Comparison of ENCODE assay signal across 8 cellular contexts in the genomic region with DNA sequence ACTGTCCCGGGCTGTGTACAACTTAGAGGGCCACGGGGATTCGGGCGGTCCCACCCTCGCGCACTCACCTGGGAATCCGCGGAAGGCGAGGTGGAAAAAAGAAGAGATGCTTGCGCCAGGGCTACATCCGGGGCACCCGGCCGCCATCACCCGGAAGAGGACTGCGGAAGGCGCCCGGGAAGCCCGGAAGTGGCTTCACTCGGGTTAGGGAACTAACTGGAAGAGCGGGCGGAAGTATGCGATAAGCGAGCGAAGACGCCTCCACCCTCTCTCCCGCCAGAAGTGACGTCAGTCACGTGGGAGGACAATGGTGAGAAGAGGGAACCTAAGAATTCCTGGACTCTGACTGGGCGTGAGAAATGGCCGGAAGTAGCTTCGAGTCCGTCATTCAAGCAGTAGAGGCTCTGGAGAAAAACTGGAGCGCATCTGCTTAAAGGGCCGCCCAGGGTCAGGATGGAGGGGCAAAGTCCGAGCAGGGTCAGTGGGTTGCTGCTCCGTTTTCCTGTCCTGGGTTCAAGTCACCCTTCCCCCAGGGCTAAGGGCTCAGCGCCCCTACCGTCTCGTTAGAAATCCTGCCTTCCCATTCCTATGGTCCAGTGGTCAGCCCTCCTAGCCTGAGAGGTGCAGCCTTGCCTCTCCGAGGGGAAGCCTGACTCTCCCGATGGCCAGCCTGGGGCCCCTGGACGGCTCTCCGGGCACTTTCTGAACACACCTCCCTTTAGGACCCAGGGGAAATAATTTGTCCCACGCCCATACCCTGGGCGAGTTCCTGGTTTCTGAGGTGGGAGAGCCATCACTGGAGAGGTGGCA. TPM values are rescaled to one million over a fixed set of nuclear protein-coding genes. Genes with fewer than 3 reads are reported as not detected.
DNase-seq lines count a peak whose midpoint lies in the region; ATAC-seq, FAIRE-seq and TF ChIP-seq lines count a peak whose summit lies in the region.

CD2BP2 (minus strand) TSS at position 165 of the 810 bp plus-strand sequence. CDS start 627 bp downstream, outside the sequence.

- 0 to 1% (median 1%) methylated on average over 37 to 45 of the region's 45 CpGs for WGBS in small intestine, 3 donors

- H3K4me1 ChIP-seq in A673 (ENCODE audit: insufficient read depth, low read length, poor library complexity, severe bottlenecking) (peaks cover 13% of the 10 kb centered on the region), small intestine (ENCODE audit: control insufficient read depth in 2 of 2, insufficient read depth in 1 of 2, low read depth in 1 of 2, low read length in 1 of 2) (peaks cover 4 to 6% of the 10 kb centered on the region in 2 donors)

- peak; percentile 41 for FAIRE-seq in small intestine (lab: Jason Lieb, UNC)

- peak; percentile 100 for DNase-seq in A673 (ENCODE audit: low spot score)
- DNase-seq in NCI-H345 (lab: John Stamatoyannopoulos, UW) = peak; percentile 100
- DNase-seq in activated CD4-positive, CD25-positive, alpha-beta regulatory T cell (lab: John Stamatoyannopoulos, UW) = peak; percentile 70 to 80 (median 78)
- peak; percentile 39 to 99 (median 94) for DNase-seq in caudate nucleus (lab: John Stamatoyannopoulos, UW)
- DNase-seq in iPS-NIHi7 (ENCODE audit: extremely low spot score) = peak; percentile 92
- peak; percentile 100 for DNase-seq in small intestine

- H3K9me3 ChIP-seq in A673 (ENCODE audit: low read depth, low read length, poor library complexity, severe bottlenecking) (no peaks in the 10 kb centered on the region), small intestine (ENCODE audit: control insufficient read depth, low read depth) (no peaks in the 10 kb centered on the region)

- ATAC-seq in GM18873 (IDR thresholded peaks at IDR 0.05; ENCODE audit: low FRiP score, unreplicated experiment) = peak; percentile 38
- peak; percentile 54 for ATAC-seq in HG03159 (IDR thresholded peaks at IDR 0.05; ENCODE audit: unreplicated experiment)

- H3K36me3 ChIP-seq in A673 (ENCODE audit: insufficient read depth, low read length, poor library complexity, severe bottlenecking) (peaks cover 58% of the 10 kb centered on the region), small intestine (ENCODE audit: control insufficient read depth in 2 of 2, insufficient read depth in 2 of 2, low read length in 2 of 2) (peaks cover 8 to 11% of the 10 kb centered on the region in 2 donors)

- intact Hi-C loops in A673 (cut with micrococcal nuclease; ENCODE audit: unreplicated experiment) = no loop called here

- POLR2A ChIA-PET in A673 (lab: Charles Lee; ENCODE audit: low non-redundant PET) = interaction anchor here (0.6 kb wide), 1 partner anchor 50 kb away, joined by 7 read pairs; no protein-coding TSS in a partner anchor

- CTCF ChIA-PET in A673 (lab: Charles Lee) = no interaction called here

- H3K27ac ChIP-seq in A673 (ENCODE audit: low read depth, low read length, poor library complexity, severe bottlenecking) (peak within 1 kb of the TSS; percentile 94), caudate nucleus (ENCODE audit: low read depth, low read length) (peak within 1 kb of the TSS; percentile 96), small intestine (ENCODE audit: low read depth in 1 of 2, low read length in 1 of 2) (peak within 1 kb of the TSS; percentile 92 to 95)

- H3K27me3 ChIP-seq in A673 (replicated peaks; ENCODE audit: insufficient read depth, low read depth, low read length, poor library complexity) (no peaks in the 10 kb centered on the region), small intestine (ENCODE audit: control insufficient read depth in 2 of 2, insufficient read depth in 2 of 2, low read length in 2 of 2) (no peaks in the 10 kb centered on the region)

- H3K4me3 ChIP-seq in A673 (ENCODE audit: low read depth, low read length, poor library complexity, severe bottlenecking) = peak within 1 kb of the TSS; percentile 98
- peak within 1 kb of the TSS; percentile 76 to 81 for H3K4me3 ChIP-seq in small intestine (ENCODE audit: low read depth in 1 of 2, low read length in 2 of 2)

- BruUV-seq in A673 (replicated peaks; lab: Mats Ljungman, UMichigan) = TSS peak; percentile 95

- TF ChIP-seq CTCF in A673 (conservative IDR thresholded peaks at IDR 0.05; ENCODE audit: low read depth, low read length) = no peak

RNA-seq across cellular contexts. Expression of gene CD2BP2, which starts in this region (rescaled TPM):
- total RNA-seq in A673 (2021) = 67.6 and 72.5 TPM in 2 replicates
- polyA plus RNA-seq in small intestine = 10 to 100 TPM; 30.0 to 43.5 (median 36.6) TPM

Comparison
In these comparisons a context has a peak if more than half of its experiments do, and no peak if none do; other contexts are left out.
1. Peak in every context shown above with its lines: DNase-seq, ATAC-seq, H3K4me3 ChIP-seq and H3K27ac ChIP-seq.